In genomic region chr20:2770091-2770490, GRCh38 we compare ENCODE assay signal across 14 cellular contexts. TPM values are rescaled to one million over a fixed set of nuclear protein-coding genes. Genes with fewer than 3 reads are reported as not detected.
DNase-seq lines count a peak whose midpoint lies in the region; ATAC-seq and TF ChIP-seq lines count a peak whose summit lies in the region.
"Not testable (repeated sequence)": the region's sequence is repeated elsewhere in the genome, so short reads cannot be mapped to it uniquely, and the experiment has no call there.
"Had no signal": no experiment of that assay in that cellular context is flagged by ENCODE, and none has a peak within 500 bp of the region (broad histone marks: within the 10 kb centered on the region; RNA-seq: fewer than 3 reads in every experiment).

No MANE protein-coding gene starts in this region.

- not testable (repeated sequence) for H2BK20ac ChIP-seq in H9 (ENCODE audit: low read depth, low read length, poor library complexity, severe bottlenecking)

- not testable (repeated sequence) for H3K4me3 Mint-ChIP-seq in H9

- not testable (repeated sequence) for H3K27ac Mint-ChIP-seq in H9

- H3K9ac ChIP-seq in H9 (ENCODE audit: extremely low read depth, insufficient read length, low read length); neuronal stem cell (ENCODE audit: low read depth, low read length, poor library complexity): not testable (repeated sequence)

- not testable (repeated sequence) for H2BK120ac ChIP-seq in H9 (ENCODE audit: low read depth, low read length, poor library complexity, severe bottlenecking); neuronal stem cell (ENCODE audit: low read depth, low read length)

- WGBS in H9 (ENCODE audit: extremely low coverage, insufficient read length, low lambda C conversion rate): no CpG with 5 or more reads among the region's 12 CpGs
- no CpG with 5 or more reads among the region's 12 CpGs for WGBS in neuronal stem cell (ENCODE audit: extremely low coverage in 2 of 2, insufficient read length in 2 of 2, insufficient replicate concordance in 1 of 2), 2 donors
- 92% methylated on average over 11 of the region's 12 CpGs for WGBS in prostate gland

- not testable (repeated sequence) for H3K23me2 ChIP-seq in H9 (ENCODE audit: insufficient read length, low read depth, low read length, poor library complexity, severe bottlenecking)

- H3K4me3 ChIP-seq in neuronal stem cell (ENCODE audit: low read length in 2 of 2); prostate gland: not testable (repeated sequence)

- peak; percentile 22 for DNase-seq in H9
- DNase-seq in activated CD8-positive, alpha-beta memory T cell treated with anti-CD3 and anti-CD28 coated beads, Interleukin-2, amount 50 U/mL, for 48 hours: peak; percentile 30
- DNase-seq in Right ventricle myocardium inferior (ENCODE audit: missing footprints): peak; percentile 52
- DNase-seq in neuronal stem cell (ENCODE audit: low spot score); prostate gland (ENCODE audit: low spot score): not testable (repeated sequence)

- not testable (repeated sequence) for H2AK5ac ChIP-seq in H9 (ENCODE audit: insufficient read length, low read length)
- H2AK5ac ChIP-seq in neuronal stem cell (ENCODE audit: low read depth, low read length): peak overlapping the region; percentile 14

- not testable (repeated sequence) for H3K79me1 ChIP-seq in H9 (ENCODE audit: insufficient read depth, low read depth, low read length, poor library complexity, severe bottlenecking); neuronal stem cell (ENCODE audit: low read depth, low read length)

- not testable (repeated sequence) for H2AFZ ChIP-seq in H9 (ENCODE audit: low read length); neuronal stem cell (ENCODE audit: low read length)

- not testable (repeated sequence) for TF ChIP-seq POLR2A in prostate gland (IDR thresholded peaks at IDR 0.05)

- not testable (repeated sequence) for H4K8ac ChIP-seq in H9 (replicated peaks; ENCODE audit: insufficient read length, low read depth, low read length); neuronal stem cell (ENCODE audit: low read depth, low read length)

- H4K91ac ChIP-seq in H9 (ENCODE audit: insufficient read length, low read depth, low read length); neuronal stem cell (ENCODE audit: low read depth, low read length, poor library complexity): not testable (repeated sequence)

- H3K27me3 ChIP-seq in H9 (ENCODE audit: insufficient read depth, low read length); prostate gland (replicated peaks; ENCODE audit: insufficient read depth): not testable (repeated sequence)
- H3K27me3 ChIP-seq in neuronal stem cell (ENCODE audit: control insufficient read depth in 3 of 3, insufficient read depth in 3 of 3, low read depth in 1 of 3, low read length in 3 of 3): peaks cover 0 to 41% (median 0%) of the 10 kb centered on the region in 3 experiments

- not testable (repeated sequence) for H4K5ac ChIP-seq in H9 (ENCODE audit: insufficient read length, low read depth, low read length)

- not testable (repeated sequence) for H3K27ac ChIP-seq in H9 (ENCODE audit: insufficient read length, low read depth, low read length); neuronal stem cell (replicated peaks; ENCODE audit: low read length)
- H3K27ac ChIP-seq in VCaP (peak overlapping the region; percentile 98; the same call in 1 of the 2 replicates), prostate gland (peak overlapping the region; percentile 1 to 77)

- H3K14ac ChIP-seq in H9 (ENCODE audit: insufficient read depth, low read length); neuronal stem cell (ENCODE audit: low read length): not testable (repeated sequence)

- not testable (repeated sequence) for H3K36me3 ChIP-seq in neuronal stem cell (replicated peaks in 1 of 2; ENCODE audit: control insufficient read depth in 2 of 2, insufficient read depth in 2 of 2, low read length in 2 of 2); prostate gland

- H2BK5ac ChIP-seq in H9 (ENCODE audit: insufficient read length, low read length); neuronal stem cell (ENCODE audit: low read length): not testable (repeated sequence)

- H3K18ac ChIP-seq in H9 (ENCODE audit: insufficient read length, low read depth, low read length); neuronal stem cell (ENCODE audit: low read length): not testable (repeated sequence)

- not testable (repeated sequence) for H4K20me1 ChIP-seq in H9 (ENCODE audit: control insufficient read depth, insufficient read depth, insufficient read length)

- not testable (repeated sequence) for H3K4me2 ChIP-seq in H9 (ENCODE audit: insufficient read depth, insufficient read length, low read length); neuronal stem cell (ENCODE audit: insufficient read depth, low read length, poor library complexity, severe bottlenecking)

- not testable (repeated sequence) for H2BK12ac ChIP-seq in H9 (ENCODE audit: insufficient read length, low read depth, low read length); neuronal stem cell (ENCODE audit: low read length)

- not testable (repeated sequence) for H3K4me1 ChIP-seq in H9 (ENCODE audit: insufficient read depth, low read length); neuronal stem cell (ENCODE audit: control insufficient read depth in 2 of 2, insufficient read depth in 1 of 2, low read depth in 1 of 2, low read length in 2 of 2)
- peaks cover 21% of the 10 kb centered on the region for H3K4me1 ChIP-seq in prostate gland (replicated peaks)

- H3K4me1 Mint-ChIP-seq in H9: not testable (repeated sequence)

- H3K56ac ChIP-seq in H9 (ENCODE audit: insufficient read length, low read depth, low read length): not testable (repeated sequence)

- H3K36me3 Mint-ChIP-seq in H9 (ENCODE audit: insufficient read depth in 1 of 3, low read depth in 3 of 3): not testable (repeated sequence)

- not testable (repeated sequence) for H2BK15ac ChIP-seq in H9 (ENCODE audit: low read depth, low read length)
- peak overlapping the region; percentile 79 for H2BK15ac ChIP-seq in neuronal stem cell (ENCODE audit: low read length)

- not testable (repeated sequence) for TF ChIP-seq CTCF in H9 (conservative IDR thresholded peaks at IDR 0.05); VCaP (conservative IDR thresholded peaks at IDR 0.05); prostate gland (IDR thresholded peaks at IDR 0.05)

- not testable (repeated sequence) for ATAC-seq in Right ventricle myocardium inferior

- not testable (repeated sequence) for H3T11ph ChIP-seq in H9 (ENCODE audit: low read length)

- not testable (repeated sequence) for H3K9me3 ChIP-seq in H9 (ENCODE audit: control insufficient read depth, low read depth, low read length); neuronal stem cell (replicated peaks in 1 of 2; ENCODE audit: control insufficient read depth in 2 of 2, insufficient read depth in 1 of 2, low read depth in 1 of 2, low read length in 2 of 2); prostate gland

- H3K23ac ChIP-seq in H9 (ENCODE audit: insufficient read length, low read depth, low read length); neuronal stem cell (ENCODE audit: low read depth, low read length, poor library complexity): not testable (repeated sequence)

- H3K27me3 Mint-ChIP-seq in H9 (ENCODE audit: low read depth): peaks cover 26% of the 10 kb centered on the region

- not testable (repeated sequence) for H3K4ac ChIP-seq in H9 (ENCODE audit: low read depth, low read length); neuronal stem cell (ENCODE audit: low read length)

- intact Hi-C loops in Right ventricle myocardium inferior (cut with DNase I); prostate gland (cut with DNase I): not testable (repeated sequence)

- H3K79me2 ChIP-seq in H9 (ENCODE audit: insufficient read depth, low read length): not testable (repeated sequence)

- H3K9me3 Mint-ChIP-seq in H9: not testable (repeated sequence)

RNA-seq across cellular contexts. Expression of gene CPXM1, which starts 30.3 kb away (rescaled TPM):
- 69.0 and 70.0 TPM in 2 replicates for total RNA-seq in H9 (2021)
- total RNA-seq in Right ventricle myocardium inferior: 2.3 TPM
- 100 TPM for polyA plus RNA-seq in neuronal stem cell (2013, experiment 1 of 2)
- 97.5 TPM for polyA plus RNA-seq in neuronal stem cell (2013, experiment 2 of 2)
- total RNA-seq in prostate gland: 10 to 100 TPM in 1 of 2 donors, 1 to 10 TPM in 1; 7.4 to 35.5 TPM
- total RNA-seq: CD4-positive, alpha-beta memory T cell; H4 had no signal
- polyA plus RNA-seq: A549; CD4-positive, alpha-beta memory T cell had no signal

RNA-seq across cellular contexts. Expression of gene C20orf141, which starts 44.7 kb away (rescaled TPM):
- not detected in 2 replicates for total RNA-seq in H9 (2021)
- total RNA-seq in Right ventricle myocardium inferior: not detected
- not detected for polyA plus RNA-seq in neuronal stem cell (2013, experiment 1 of 2)
- polyA plus RNA-seq in neuronal stem cell (2013, experiment 2 of 2): not detected
- total RNA-seq in prostate gland: 1 to 10 TPM in 1 of 2 donors, not detected in 1; 4.4 TPM
- total RNA-seq: Calu3; CD4-positive, alpha-beta memory T cell; Daoy; G401; GM23338; H4; HFFc6 had no signal
- polyA plus RNA-seq: CD4-positive, alpha-beta memory T cell; GM23338 had no signal

RNA-seq across cellular contexts. Expression of gene TMEM239, which starts 46.1 kb away (rescaled TPM):
- total RNA-seq in H9 (2021) (not detected in 2 replicates), Right ventricle myocardium inferior (not detected), prostate gland (not detected)
- not detected for polyA plus RNA-seq in neuronal stem cell (2013, experiment 1 of 2)
- not detected for polyA plus RNA-seq in neuronal stem cell (2013, experiment 2 of 2)
- total RNA-seq: Calu3; CD4-positive, alpha-beta memory T cell; Daoy; G401; GM23338; H4; HFFc6 had no signal
- polyA plus RNA-seq: A549; CD4-positive, alpha-beta memory T cell; GM23338 had no signal
